Comparison of ENCODE assay signal across 27 cellular contexts in the genomic region with DNA sequence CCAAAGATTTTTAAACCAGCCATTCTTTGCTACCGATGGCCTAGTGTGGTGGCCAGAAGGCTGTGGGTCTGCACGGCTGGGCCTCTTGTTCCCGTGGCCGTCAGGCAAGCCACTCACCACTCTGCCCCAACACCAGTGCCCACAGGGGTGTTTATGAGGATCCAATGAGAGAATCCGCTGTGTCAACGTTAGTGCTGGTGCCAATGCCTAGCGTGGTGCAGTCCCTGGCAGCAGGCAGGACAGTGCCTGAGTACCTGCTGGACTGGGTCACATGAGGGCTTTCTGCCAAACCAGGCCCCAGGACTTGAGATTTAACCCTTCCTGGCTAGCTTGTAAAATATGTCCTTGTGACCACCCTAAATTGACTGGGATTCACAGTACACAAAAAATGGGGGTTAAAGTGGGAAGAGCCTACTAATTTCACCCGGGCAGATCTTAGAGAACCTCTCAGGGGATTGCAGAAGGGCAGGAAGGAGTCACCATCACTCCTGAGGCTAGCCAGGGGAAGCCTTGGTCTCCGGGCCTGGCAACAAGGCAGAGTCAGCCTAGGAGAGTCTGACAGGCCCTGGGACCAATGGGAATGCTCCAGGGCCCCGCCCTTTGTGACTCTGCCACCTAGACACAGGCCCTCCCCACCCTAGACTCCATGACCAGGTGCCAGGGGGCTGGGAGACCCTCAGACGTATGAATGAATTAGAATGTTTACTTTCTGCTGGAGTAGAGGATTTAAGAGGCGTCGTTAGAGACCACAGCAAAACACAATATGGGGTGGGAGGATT.
DNase-seq lines count a peak whose midpoint lies in the region; ATAC-seq, FAIRE-seq and TF ChIP-seq lines count a peak whose summit lies in the region.
"Had no signal": no experiment of that assay in that cellular context is flagged by ENCODE, and none has a peak within 500 bp of the region (broad histone marks: within the 10 kb centered on the region; RNA-seq: fewer than 3 reads in every experiment).

No MANE protein-coding gene starts in this region.

- TF ChIP-seq EP300 in H1 (IDR thresholded peaks at IDR 0.05; ENCODE audit: borderline replicate concordance in 1 of 2, low read depth in 2 of 2, low read length in 2 of 2): no peak

- H2AFZ ChIP-seq in H1 (ENCODE audit: low read length) (peak overlapping the region; percentile 83), neuronal stem cell (ENCODE audit: low read length) (no peak overlapping the region)
- H2AFZ ChIP-seq: PC-9 had no signal

- H2BK120ac ChIP-seq in H1 (replicated peaks; ENCODE audit: low read depth, low read length) (no peak overlapping the region), neuronal stem cell (ENCODE audit: low read depth, low read length) (no peak overlapping the region)

- no peak overlapping the region for H3K9ac ChIP-seq in H1 (replicated peaks in 1 of 4; ENCODE audit: extremely low read depth in 1 of 4, low read depth in 3 of 4, low read length in 3 of 4)
- no peak overlapping the region for H3K9ac ChIP-seq in neuronal stem cell (ENCODE audit: low read depth, low read length, poor library complexity)

- H2BK12ac ChIP-seq in H1 (ENCODE audit: low read depth, low read length) (peak overlapping the region; percentile 99; the same call in 1 of the 2 replicates), neuronal stem cell (ENCODE audit: low read length) (no peak overlapping the region)

- H3K14ac ChIP-seq in H1 (ENCODE audit: insufficient read length): no peak overlapping the region
- H3K14ac ChIP-seq in neuronal stem cell (ENCODE audit: low read length): no peak overlapping the region

- H3K4me2 ChIP-seq in H1 (ENCODE audit: insufficient read depth in 1 of 2, low read depth in 2 of 2, low read length in 2 of 2) (no peak overlapping the region), neuronal stem cell (ENCODE audit: insufficient read depth, low read length, poor library complexity, severe bottlenecking) (no peak overlapping the region)
- H3K4me2 ChIP-seq: PC-9 had no signal

- H3K4me1 ChIP-seq in H1 (replicated peaks in 1 of 4; ENCODE audit: control insufficient read depth in 3 of 4, insufficient read depth in 4 of 4, low read length in 3 of 4) (peaks cover 0 to 8% (median 2%) of the 10 kb centered on the region in 4 experiments; a peak in 3 of 7 replicates), neuronal stem cell (ENCODE audit: control insufficient read depth in 2 of 2, insufficient read depth in 1 of 2, low read depth in 1 of 2, low read length in 2 of 2) (peaks cover 0 to 9% of the 10 kb centered on the region in 2 donors)
- H3K4me1 ChIP-seq: tibial artery had no signal

- H4K91ac ChIP-seq in H1 (replicated peaks; ENCODE audit: insufficient read length, low read length) (no peak overlapping the region), neuronal stem cell (ENCODE audit: low read depth, low read length, poor library complexity) (no peak overlapping the region)

- WGBS in H1 (ENCODE audit: extremely low coverage in 1 of 2, insufficient coverage in 1 of 2, insufficient read length in 1 of 2, insufficient replicate concordance in 2 of 2, low coverage in 1 of 2, low lambda C conversion rate in 2 of 2, missing lambda C conversion rate in 1 of 2), 2 experiments: 82% methylated on average over 13 of the region's 13 CpGs; no CpG with 5 or more reads in 1 of the 2 experiments
- whole genome bisulfite sequencing in neuronal stem cell (ENCODE audit: extremely low coverage in 2 of 2, insufficient read length in 2 of 2, insufficient replicate concordance in 1 of 2), 2 donors: no CpG with 5 or more reads among the region's 13 CpGs

- H3K36me3 ChIP-seq in H7 (replicated peaks; ENCODE audit: control insufficient read depth, insufficient read depth, low read length) (no peaks in the 10 kb centered on the region), H1 (ENCODE audit: control insufficient read depth in 2 of 4, insufficient read depth in 4 of 4, low read length in 3 of 4) (peaks cover 0 to 3% (median 0%) of the 10 kb centered on the region in 4 experiments; a peak in 2 of 8 replicates), neuronal stem cell (replicated peaks in 1 of 2; ENCODE audit: control insufficient read depth in 2 of 2, insufficient read depth in 2 of 2, low read length in 2 of 2) (no peaks in the 10 kb centered on the region)
- H3K36me3 ChIP-seq: HAP-1, tibial artery had no signal

- H2BK5ac ChIP-seq in H1 (ENCODE audit: low read depth, low read length): peak overlapping the region; percentile 80; the same call in 1 of the 2 replicates
- H2BK5ac ChIP-seq in neuronal stem cell (ENCODE audit: low read length): no peak overlapping the region

- H3K79me1 ChIP-seq in H1 (ENCODE audit: low read depth, low read length) (no peaks in the 10 kb centered on the region), neuronal stem cell (ENCODE audit: low read depth, low read length) (no peaks in the 10 kb centered on the region)

- H3K4me3 ChIP-seq in H7 (ENCODE audit: insufficient read depth, low read depth, low read length): no peak overlapping the region
- no peak overlapping the region for H3K4me3 ChIP-seq in LNCaP clone FGC (ENCODE audit: low read depth, low read length)
- no peak overlapping the region for H3K4me3 ChIP-seq in H1 (ENCODE audit: extremely low read depth in 1 of 4, insufficient read depth in 2 of 4, low read depth in 3 of 4, low read length in 4 of 4)
- H3K4me3 ChIP-seq in neuronal stem cell (ENCODE audit: low read length in 2 of 2): no peak overlapping the region
- H3K4me3 ChIP-seq: HAP-1, PC-9, tibial artery had no signal

- H4K8ac ChIP-seq in H1 (ENCODE audit: extremely low read depth, insufficient read depth, low read length) (no peak overlapping the region), neuronal stem cell (ENCODE audit: low read depth, low read length) (no peak overlapping the region)

- H2BK15ac ChIP-seq in H1 (ENCODE audit: low read length) (0 out of 2 replicates have a peak overlapping the region, but pooled peaks have one; percentile 74), neuronal stem cell (ENCODE audit: low read length) (peak overlapping the region; percentile 41)

- no peaks in the 10 kb centered on the region for H4K20me1 ChIP-seq in H1 (replicated peaks in 1 of 2; ENCODE audit: control insufficient read depth in 1 of 2, insufficient read depth in 2 of 2, low read length in 2 of 2)

- TF ChIP-seq CTCF in LNCaP clone FGC (IDR thresholded peaks at IDR 0.05; ENCODE audit: control insufficient read depth, extremely low read depth, insufficient read depth) (no peak), H1 (IDR thresholded peaks at IDR 0.05; ENCODE audit: control extremely low read depth in 1 of 3, insufficient read depth in 1 of 3, low read depth in 1 of 3, low read length in 3 of 3) (no peak)

- no peaks in the 10 kb centered on the region for H3K9me3 ChIP-seq in H1 (ENCODE audit: insufficient read depth in 2 of 2, low read depth in 1 of 2, low read length in 1 of 2)
- H3K9me3 ChIP-seq in neuronal stem cell (replicated peaks in 1 of 2; ENCODE audit: control insufficient read depth in 2 of 2, insufficient read depth in 1 of 2, low read depth in 1 of 2, low read length in 2 of 2): peaks cover 0 to 5% of the 10 kb centered on the region in 2 donors
- H3K9me3 ChIP-seq: HAP-1 had no signal

- no peak for ATAC-seq in HG03460 (IDR thresholded peaks at IDR 0.05; ENCODE audit: unreplicated experiment)
- ATAC-seq: activated CD4-positive, CD25-positive, alpha-beta regulatory T cell treated with anti-CD3 and anti-CD28 coated beads, Interleukin-2, amount 50 U/mL, for 24 hours; activated T-helper 17 cell treated with anti-CD3 and anti-CD28 coated beads, Interleukin-2, amount 50 U/mL, for 72 hours; SK-N-SH treated with all-trans-retinoic acid at 6 μM for 48 hours; T-helper 17 cell had no signal

- H3K56ac ChIP-seq in H1 (replicated peaks; ENCODE audit: insufficient read length, low read depth, low read length): no peak overlapping the region

- no peaks in the 10 kb centered on the region for H3K23me2 ChIP-seq in H1 (ENCODE audit: low read depth, low read length)

- H2AK5ac ChIP-seq in H1 (ENCODE audit: low read depth, low read length): no peak overlapping the region; the same call in 1 of the 2 replicates
- H2AK5ac ChIP-seq in neuronal stem cell (ENCODE audit: low read depth, low read length): no peak overlapping the region

- peak overlapping the region; percentile 87 for H2BK20ac ChIP-seq in H1 (ENCODE audit: low read length)

- H3K23ac ChIP-seq in H1 (ENCODE audit: insufficient read length) (no peak overlapping the region), neuronal stem cell (ENCODE audit: low read depth, low read length, poor library complexity) (no peak overlapping the region)

- H3K4ac ChIP-seq in H1 (replicated peaks; ENCODE audit: insufficient read length, low read depth, low read length) (no peak overlapping the region), neuronal stem cell (ENCODE audit: low read length) (no peak overlapping the region)

- TF ChIP-seq POLR2A in H1 (IDR thresholded peaks at IDR 0.05; ENCODE audit: control extremely low read depth in 1 of 2, low read depth in 2 of 2, low read length in 2 of 2): no peak

- CTCF ChIA-PET in H1 (lab: Charles Lee; ENCODE audit: partially characterized antibody): interaction anchor here (1.7 kb wide), 1 partner anchor 79 kb away, joined by 4 read pairs; no protein-coding TSS in a partner anchor

- H3K18ac ChIP-seq in H1 (ENCODE audit: extremely low read depth, low read length) (peak overlapping the region; percentile 65; the same call in 1 of the 2 replicates), neuronal stem cell (ENCODE audit: low read length) (peak overlapping the region; percentile 76)

- no peak overlapping the region for H4K5ac ChIP-seq in H1 (ENCODE audit: insufficient read length, low read depth, low read length)

- no peak overlapping the region for H3K27ac ChIP-seq in H1 (ENCODE audit: low read depth, low read length)
- no peak overlapping the region for H3K27ac ChIP-seq in neuronal stem cell (replicated peaks; ENCODE audit: low read length)
- H3K27ac ChIP-seq: epithelial cell of prostate, PC-9, tibial artery had no signal

- H3K79me2 ChIP-seq in H1 (ENCODE audit: control insufficient read depth in 1 of 2, insufficient read depth in 2 of 2, low read length in 2 of 2): no peaks in the 10 kb centered on the region

- DNase-seq in H7: peak; percentile 49
- DNase-seq in LNCaP clone FGC (ENCODE audit: low read depth): peak; percentile 14
- DNase-seq in H1 (ENCODE audit: low read depth in 1 of 2, low spot score in 2 of 2): no peak
- DNase-seq in neuronal stem cell (ENCODE audit: low spot score): no peak
- DNase-seq in NOMO-1 treated with dmso at 0.1 percent for 144 hours (lab: John Stamatoyannopoulos, UW; ENCODE audit: unreplicated experiment): no peak
- no peak for DNase-seq in OCI-M2 (lab: John Stamatoyannopoulos, UW; ENCODE audit: unreplicated experiment)
- DNase-seq: activated CD4-positive, alpha-beta T cell treated with anti-CD3 and anti-CD28 coated beads, Interleukin-2, amount 50 U/mL, for 4 hours; amygdala; CD8-positive, alpha-beta memory T cell; DMS 273 treated with DMSO at 0.1 percent for 48 hours; effector CD4-positive, alpha-beta T cell; NCI-H1694; NCI-H2171 treated with DMSO at 0.1 percent for 48 hours; NCI-H524; NK-92 treated with Interleukin-12 subunit alpha and Interleukin-12 subunit beta, amount 100 ng/mL, for 24 hours; PC-9; stimulated activated CD4-positive, alpha-beta T cell treated with anti-CD3 and anti-CD28 coated beads, Interleukin-4, amount 100 ng/mL, for 1 hour; T-helper 17 cell; tibial artery had no signal

- TF ChIP-seq RAD21 in H1 (IDR thresholded peaks at IDR 0.05 in 1 of 2, conservative IDR thresholded peaks at IDR 0.05 in 1 of 2; ENCODE audit: low read depth in 2 of 2, low read length in 2 of 2): no peak

- POLR2A ChIA-PET in H1 (lab: Charles Lee; ENCODE audit: partially characterized antibody): interaction anchor here (1.0 kb wide), 1 partner anchor 12 kb away, joined by 3 read pairs; no protein-coding TSS in a partner anchor

- no peaks in the 10 kb centered on the region for H3K27me3 ChIP-seq in H7 (ENCODE audit: control insufficient read depth, insufficient read depth, low read length)
- H3K27me3 ChIP-seq in H1 (replicated peaks in 1 of 4; ENCODE audit: control insufficient read depth in 3 of 4, extremely low read depth in 1 of 4, insufficient read depth in 3 of 4, low read length in 3 of 4): no peaks in the 10 kb centered on the region
- H3K27me3 ChIP-seq in neuronal stem cell (ENCODE audit: control insufficient read depth in 3 of 3, insufficient read depth in 3 of 3, low read depth in 1 of 3, low read length in 3 of 3): peaks cover 0 to 11% (median 0%) of the 10 kb centered on the region in 3 experiments
- H3K27me3 ChIP-seq: tibial artery had no signal

- no peak for FAIRE-seq in H1 (lab: Jason Lieb, UNC)
- FAIRE-seq: keratinocyte, TTC549 had no signal

Comparison
In these comparisons a context has a peak if more than half of its experiments do, and no peak if none do; other contexts are left out.
1. DNase-seq: peak in H7 (single experiment) and LNCaP clone FGC (single experiment); none in H1 (0 of 2), neuronal stem cell (single experiment), NOMO-1 treated with dmso at 0.1 percent for 144 hours (single experiment) and OCI-M2 (single experiment).